ENCODE assay signal across 2 cellular contexts in the genomic region with DNA sequence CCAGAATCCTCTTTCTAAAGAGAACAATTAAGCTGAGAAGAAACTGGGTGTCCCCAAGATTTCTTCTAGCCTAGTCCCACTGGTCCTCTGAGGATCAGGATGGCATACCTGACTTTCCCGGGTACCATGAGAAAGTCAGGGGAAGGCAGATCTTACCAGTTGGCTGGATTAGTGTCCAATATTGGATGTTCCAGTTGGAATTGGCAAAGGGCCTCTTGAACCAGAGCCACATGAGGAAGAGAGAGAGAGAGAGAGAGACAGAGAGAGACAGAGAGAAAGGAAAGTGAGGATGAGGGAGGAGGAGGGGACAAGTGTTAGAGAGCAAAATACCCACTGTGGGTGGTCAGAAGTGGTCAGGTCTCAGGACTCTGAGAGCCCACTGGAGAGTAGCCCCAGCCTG.
TF ChIP-seq lines count a peak whose summit lies in the region.

No MANE protein-coding gene starts in this region.

TF ChIP-seq in liver, 16 proteins besides CTCF, POLR2A, EP300 and RAD21 (continued from another document):
- TF ChIP-seq, protein P1, sequence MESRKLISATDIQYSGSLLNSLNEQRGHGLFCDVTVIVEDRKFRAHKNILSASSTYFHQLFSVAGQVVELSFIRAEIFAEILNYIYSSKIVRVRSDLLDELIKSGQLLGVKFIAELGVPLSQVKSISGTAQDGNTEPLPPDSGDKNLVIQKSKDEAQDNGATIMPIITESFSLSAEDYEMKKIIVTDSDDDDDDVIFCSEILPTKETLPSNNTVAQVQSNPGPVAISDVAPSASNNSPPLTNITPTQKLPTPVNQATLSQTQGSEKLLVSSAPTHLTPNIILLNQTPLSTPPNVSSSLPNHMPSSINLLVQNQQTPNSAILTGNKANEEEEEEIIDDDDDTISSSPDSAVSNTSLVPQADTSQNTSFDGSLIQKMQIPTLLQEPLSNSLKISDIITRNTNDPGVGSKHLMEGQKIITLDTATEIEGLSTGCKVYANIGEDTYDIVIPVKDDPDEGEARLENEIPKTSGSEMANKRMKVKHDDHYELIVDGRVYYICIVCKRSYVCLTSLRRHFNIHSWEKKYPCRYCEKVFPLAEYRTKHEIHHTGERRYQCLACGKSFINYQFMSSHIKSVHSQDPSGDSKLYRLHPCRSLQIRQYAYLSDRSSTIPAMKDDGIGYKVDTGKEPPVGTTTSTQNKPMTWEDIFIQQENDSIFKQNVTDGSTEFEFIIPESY (IDR thresholded peaks at IDR 0.05), result no peak
- TF ChIP-seq TAF1 (conservative IDR thresholded peaks at IDR 0.05), result no peak
- no peak for TF ChIP-seq GABPA (IDR thresholded peaks at IDR 0.05 in 1 of 2, conservative IDR thresholded peaks at IDR 0.05 in 1 of 2)
- peak in 1 of 2 donors; percentile 20 for TF ChIP-seq HNF4A (conservative IDR thresholded peaks at IDR 0.05)
- TF ChIP-seq NR2F2 (IDR thresholded peaks at IDR 0.05), result no peak
- TF ChIP-seq JUND (IDR thresholded peaks at IDR 0.05), result no peak
- peak; percentile 16 for TF ChIP-seq YY1 (IDR thresholded peaks at IDR 0.05)
- TF ChIP-seq FOXA2 (IDR thresholded peaks at IDR 0.05), result no peak
- TF ChIP-seq, protein P2, sequence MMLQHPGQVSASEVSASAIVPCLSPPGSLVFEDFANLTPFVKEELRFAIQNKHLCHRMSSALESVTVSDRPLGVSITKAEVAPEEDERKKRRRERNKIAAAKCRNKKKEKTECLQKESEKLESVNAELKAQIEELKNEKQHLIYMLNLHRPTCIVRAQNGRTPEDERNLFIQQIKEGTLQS (IDR thresholded peaks at IDR 0.05), result no peak
- no peak for TF ChIP-seq EGR1 (IDR thresholded peaks at IDR 0.05; ENCODE audit: low read depth in 2 of 2)
- no peak for TF ChIP-seq FOXA1 (IDR thresholded peaks at IDR 0.05)
- no peak for TF ChIP-seq HNF4G (IDR thresholded peaks at IDR 0.05)
- TF ChIP-seq, protein P3, sequence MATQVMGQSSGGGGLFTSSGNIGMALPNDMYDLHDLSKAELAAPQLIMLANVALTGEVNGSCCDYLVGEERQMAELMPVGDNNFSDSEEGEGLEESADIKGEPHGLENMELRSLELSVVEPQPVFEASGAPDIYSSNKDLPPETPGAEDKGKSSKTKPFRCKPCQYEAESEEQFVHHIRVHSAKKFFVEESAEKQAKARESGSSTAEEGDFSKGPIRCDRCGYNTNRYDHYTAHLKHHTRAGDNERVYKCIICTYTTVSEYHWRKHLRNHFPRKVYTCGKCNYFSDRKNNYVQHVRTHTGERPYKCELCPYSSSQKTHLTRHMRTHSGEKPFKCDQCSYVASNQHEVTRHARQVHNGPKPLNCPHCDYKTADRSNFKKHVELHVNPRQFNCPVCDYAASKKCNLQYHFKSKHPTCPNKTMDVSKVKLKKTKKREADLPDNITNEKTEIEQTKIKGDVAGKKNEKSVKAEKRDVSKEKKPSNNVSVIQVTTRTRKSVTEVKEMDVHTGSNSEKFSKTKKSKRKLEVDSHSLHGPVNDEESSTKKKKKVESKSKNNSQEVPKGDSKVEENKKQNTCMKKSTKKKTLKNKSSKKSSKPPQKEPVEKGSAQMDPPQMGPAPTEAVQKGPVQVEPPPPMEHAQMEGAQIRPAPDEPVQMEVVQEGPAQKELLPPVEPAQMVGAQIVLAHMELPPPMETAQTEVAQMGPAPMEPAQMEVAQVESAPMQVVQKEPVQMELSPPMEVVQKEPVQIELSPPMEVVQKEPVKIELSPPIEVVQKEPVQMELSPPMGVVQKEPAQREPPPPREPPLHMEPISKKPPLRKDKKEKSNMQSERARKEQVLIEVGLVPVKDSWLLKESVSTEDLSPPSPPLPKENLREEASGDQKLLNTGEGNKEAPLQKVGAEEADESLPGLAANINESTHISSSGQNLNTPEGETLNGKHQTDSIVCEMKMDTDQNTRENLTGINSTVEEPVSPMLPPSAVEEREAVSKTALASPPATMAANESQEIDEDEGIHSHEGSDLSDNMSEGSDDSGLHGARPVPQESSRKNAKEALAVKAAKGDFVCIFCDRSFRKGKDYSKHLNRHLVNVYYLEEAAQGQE (IDR thresholded peaks at IDR 0.05), result no peak
- TF ChIP-seq, protein P4, sequence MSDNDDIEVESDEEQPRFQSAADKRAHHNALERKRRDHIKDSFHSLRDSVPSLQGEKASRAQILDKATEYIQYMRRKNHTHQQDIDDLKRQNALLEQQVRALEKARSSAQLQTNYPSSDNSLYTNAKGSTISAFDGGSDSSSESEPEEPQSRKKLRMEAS (IDR thresholded peaks at IDR 0.05), result no peak
- TF ChIP-seq SP1 (IDR thresholded peaks at IDR 0.05), result no peak

TF ChIP-seq in HepG2, 621 proteins besides CTCF, POLR2A, EP300 and RAD21:
- TF ChIP-seq, protein P5, sequence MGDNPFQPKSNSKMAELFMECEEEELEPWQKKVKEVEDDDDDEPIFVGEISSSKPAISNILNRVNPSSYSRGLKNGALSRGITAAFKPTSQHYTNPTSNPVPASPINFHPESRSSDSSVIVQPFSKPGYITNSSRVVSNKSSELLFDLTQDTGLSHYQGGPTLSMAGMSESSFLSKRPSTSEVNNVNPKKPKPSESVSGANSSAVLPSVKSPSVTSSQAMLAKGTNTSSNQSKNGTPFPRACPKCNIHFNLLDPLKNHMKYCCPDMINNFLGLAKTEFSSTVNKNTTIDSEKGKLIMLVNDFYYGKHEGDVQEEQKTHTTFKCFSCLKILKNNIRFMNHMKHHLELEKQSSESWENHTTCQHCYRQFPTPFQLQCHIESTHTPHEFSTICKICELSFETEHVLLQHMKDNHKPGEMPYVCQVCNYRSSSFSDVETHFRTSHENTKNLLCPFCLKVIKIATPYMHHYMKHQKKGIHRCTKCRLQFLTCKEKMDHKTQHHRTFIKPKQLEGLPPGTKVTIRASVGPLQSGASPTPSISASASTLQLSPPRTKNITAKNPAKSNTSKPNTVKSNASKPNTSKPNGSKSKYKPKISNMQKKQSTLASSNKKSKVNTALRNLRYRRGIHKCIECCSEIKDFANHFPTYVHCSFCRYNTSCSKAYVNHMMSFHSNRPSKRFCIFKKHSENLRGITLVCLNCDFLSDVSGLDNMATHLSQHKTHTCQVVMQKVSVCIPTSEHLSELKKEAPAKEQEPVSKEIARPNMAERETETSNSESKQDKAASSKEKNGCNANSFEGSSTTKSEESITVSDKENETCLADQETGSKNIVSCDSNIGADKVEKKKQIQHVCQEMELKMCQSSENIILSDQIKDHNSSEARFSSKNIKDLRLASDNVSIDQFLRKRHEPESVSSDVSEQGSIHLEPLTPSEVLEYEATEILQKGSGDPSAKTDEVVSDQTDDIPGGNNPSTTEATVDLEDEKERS (CRISPR knock-in tag; IDR thresholded peaks at IDR 0.05), result no peak
- TF ChIP-seq SMAD3 (CRISPR knock-in tag; IDR thresholded peaks at IDR 0.05) (no peak), PHF21A (CRISPR knock-in tag; IDR thresholded peaks at IDR 0.05) (no peak), SCMH1 (CRISPR knock-in tag; IDR thresholded peaks at IDR 0.05; ENCODE audit: borderline replicate concordance) (no peak), KDM2A (CRISPR knock-in tag; IDR thresholded peaks at IDR 0.05; ENCODE audit: borderline replicate concordance, low read depth) (no peak)
